In the genomic region with DNA sequence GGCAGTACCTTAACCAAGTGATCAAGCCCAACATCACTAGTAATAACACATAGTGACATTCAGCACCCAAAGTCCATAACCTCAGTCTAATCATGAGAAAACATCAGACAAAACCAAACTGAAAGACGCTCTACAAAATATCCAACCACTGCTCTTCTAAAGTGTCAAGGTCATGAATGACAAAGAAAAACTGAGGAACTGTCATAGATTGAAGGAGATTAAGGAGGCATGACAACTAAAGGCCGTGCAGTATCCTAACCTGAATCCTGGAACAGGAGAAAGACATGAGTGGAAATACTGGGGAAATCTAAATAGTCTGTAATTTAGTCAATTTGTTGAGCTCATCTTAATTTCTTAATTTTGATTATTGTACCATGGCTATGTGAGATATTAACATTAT, we compare ENCODE assay signal across 26 cellular contexts. TPM values are rescaled to one million over a fixed set of nuclear protein-coding genes. Genes with fewer than 3 reads are reported as not detected.
"Had no signal": no experiment of that assay in that cellular context is flagged by ENCODE, and none has a peak within 500 bp of the region (broad histone marks: within the 10 kb centered on the region; RNA-seq: fewer than 3 reads in every experiment).

No MANE protein-coding gene starts in this region.

- H3K27ac ChIP-seq: Peyer's patch, SJSA1 had no signal

- DNase-seq: Kasumi-1, MM.1S, MV-4-11, NCI-H1092, NCI-H1105, NCI-H1417 treated with DMSO at 0.1 percent for 48 hours, NCI-H1436 treated with DMSO at 0.1 percent for 48 hours, NCI-H1694 treated with DMSO at 0.1 percent for 48 hours, NCI-H187 treated with DMSO at 0.1 percent for 48 hours, NCI-H2171 treated with DMSO at 0.1 percent for 48 hours, NCI-H2227 treated with DMSO at 0.1 percent for 48 hours, NCI-H345, NCI-H510A treated with DMSO at 0.1 percent for 48 hours, NCI-H524 treated with DMSO at 0.1 percent for 48 hours, NCI-H526 treated with DMSO at 0.1 percent for 48 hours, NCI-H774, Peyer's patch, Right ventricle myocardium superior, SHP77 treated with DMSO at 0.1 percent for 48 hours, SK-N-SH, SW 1271, T-helper 1 cell had no signal

- H3K4me1 ChIP-seq: Peyer's patch, SJSA1 had no signal

- H3K4me3 ChIP-seq: Peyer's patch, SJSA1 had no signal

- H3K9ac ChIP-seq: SK-N-SH had no signal

- H3K9me3 ChIP-seq: Peyer's patch, SJSA1, SK-N-SH had no signal

- H3K36me3 ChIP-seq: Peyer's patch, SJSA1 had no signal

- H3K9me2 ChIP-seq: SK-N-SH had no signal

- H3K27me3 ChIP-seq: Peyer's patch had no signal

- H3K4me2 ChIP-seq: SK-N-SH had no signal

RNA-seq across cellular contexts. Expression of gene EXOC1L, which starts 38.2 kb away (rescaled TPM):
- total RNA-seq: MCF 10A, NCI-H460, OCI-LY7, Peyer's patch, Right ventricle myocardium superior, SJSA1 had no signal
- polyA plus RNA-seq: SK-N-SH had no signal
